10 cellular contexts compared by ENCODE assay signal in the genomic region with DNA sequence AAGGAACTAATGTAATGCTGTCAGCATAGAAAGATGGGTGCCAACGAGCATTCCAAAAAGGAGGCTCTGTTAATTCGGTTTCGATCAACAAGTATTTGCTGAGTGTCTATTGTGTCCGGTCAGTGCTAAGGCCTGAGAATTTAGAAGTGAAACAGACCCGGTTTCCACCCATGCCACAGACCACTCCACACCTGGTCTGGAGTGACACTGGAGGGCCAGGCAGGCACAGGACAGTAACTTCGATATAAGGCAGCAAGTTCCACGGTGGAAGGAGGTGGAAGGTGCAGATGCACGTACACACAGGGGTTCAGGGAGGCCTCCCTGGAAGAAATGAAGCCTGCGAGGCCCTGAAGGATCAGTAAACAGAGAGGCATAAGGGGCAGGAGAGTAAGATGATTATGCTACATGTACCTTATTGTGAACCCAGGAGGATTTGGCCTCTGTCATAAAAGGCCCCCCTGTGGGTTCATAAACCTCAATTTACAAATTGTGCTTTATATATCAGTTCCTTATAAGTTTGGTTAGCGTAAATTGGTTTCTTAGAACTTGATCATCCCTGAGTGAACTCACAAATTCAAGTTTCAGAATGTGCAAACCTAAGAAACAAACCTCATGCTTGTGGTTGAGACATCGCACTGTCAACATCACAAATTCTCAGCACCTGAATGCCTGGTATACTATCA. TPM values are rescaled to one million over a fixed set of nuclear protein-coding genes. Genes with fewer than 3 reads are reported as not detected.
DNase-seq lines count a peak whose midpoint lies in the region; ATAC-seq and TF ChIP-seq lines count a peak whose summit lies in the region.
"Had no signal": no experiment of that assay in that cellular context is flagged by ENCODE, and none has a peak within 500 bp of the region (broad histone marks: within the 10 kb centered on the region; RNA-seq: fewer than 3 reads in every experiment).

No MANE protein-coding gene starts in this region.

- no peaks in the 10 kb centered on the region for H3K27me3 Mint-ChIP-seq in activated CD4-positive, alpha-beta memory T cell treated with anti-CD3 and anti-CD28 coated beads, Interleukin-2, amount 10 ng/mL, durations not matched to agents 7 days and 5 days

- H3K4me3 ChIP-seq in skeletal muscle tissue (ENCODE audit: low read length in 3 of 3) (no peak overlapping the region), foreskin fibroblast (ENCODE audit: low read depth in 1 of 2, low read length in 2 of 2) (no peak overlapping the region)

- TF ChIP-seq CTCF in foreskin fibroblast (IDR thresholded peaks at IDR 0.05; ENCODE audit: low read depth, low read length): no peak

- peaks cover 82% of the 10 kb centered on the region for H3K36me3 Mint-ChIP-seq in activated CD4-positive, alpha-beta memory T cell treated with anti-CD3 and anti-CD28 coated beads, Interleukin-2, amount 10 ng/mL, durations not matched to agents 7 days and 5 days (ENCODE audit: low read depth)

- no peaks in the 10 kb centered on the region for H3K27me3 ChIP-seq in skeletal muscle tissue (ENCODE audit: control insufficient read depth in 3 of 3, insufficient read depth in 3 of 3, low read length in 3 of 3)

- ATAC-seq in GM19035 (IDR thresholded peaks at IDR 0.05; ENCODE audit: unreplicated experiment): peak; percentile 73
- ATAC-seq in HG02623 (IDR thresholded peaks at IDR 0.05; ENCODE audit: unreplicated experiment): peak; percentile 58

- CTCF ChIA-PET in activated CD4-positive, alpha-beta memory T cell treated with anti-CD3 and anti-CD28 coated beads, Interleukin-2, amount 10 ng/mL, durations not matched to agents 7 days and 5 days (lab: Charles Lee): interaction anchor here (1.4 kb wide), 1 partner anchor 196 kb away, joined by 3 read pairs; no protein-coding TSS in a partner anchor

- POLR2A ChIA-PET in activated CD4-positive, alpha-beta memory T cell treated with anti-CD3 and anti-CD28 coated beads, Interleukin-2, amount 10 ng/mL, durations not matched to agents 7 days and 5 days (lab: Charles Lee): interaction anchor here (0.6 to 2.4 kb wide), 4 partner anchors 9 to 198 kb away, joined by 3 to 18 read pairs (median 7); partner anchors contain the start of genes SELPLG and SSH1

- H3K4me3 Mint-ChIP-seq in activated CD4-positive, alpha-beta memory T cell treated with anti-CD3 and anti-CD28 coated beads, Interleukin-2, amount 10 ng/mL, durations not matched to agents 7 days and 5 days: no peak overlapping the region

- peak; percentile 26 for DNase-seq in activated CD4-positive, alpha-beta memory T cell treated with anti-CD3 and anti-CD28 coated beads, Interleukin-2, amount 10 ng/mL, durations not matched to agents 7 days and 5 days
- no peak for DNase-seq in NCI-H146 treated with DMSO at 0.1 percent for 48 hours (lab: John Stamatoyannopoulos, UW; ENCODE audit: unreplicated experiment)
- no peak for DNase-seq in midbrain (lab: John Stamatoyannopoulos, UW)
- no peak for DNase-seq in foreskin fibroblast
- no peak for DNase-seq in substantia nigra (lab: John Stamatoyannopoulos, UW)
- DNase-seq: activated CD4-positive, CD25-positive, alpha-beta regulatory T cell treated with anti-CD3 and anti-CD28 coated beads, Interleukin-2, amount 50 U/mL, for 72 hours had no signal

- H3K4me1 Mint-ChIP-seq in activated CD4-positive, alpha-beta memory T cell treated with anti-CD3 and anti-CD28 coated beads, Interleukin-2, amount 10 ng/mL, durations not matched to agents 7 days and 5 days: peaks cover 85% of the 10 kb centered on the region

- peak overlapping the region; percentile 88 for H3K27ac Mint-ChIP-seq in activated CD4-positive, alpha-beta memory T cell treated with anti-CD3 and anti-CD28 coated beads, Interleukin-2, amount 10 ng/mL, durations not matched to agents 7 days and 5 days

- H3K27ac ChIP-seq in skeletal muscle tissue (ENCODE audit: low read depth, low read length) (peak overlapping the region; percentile 90), substantia nigra (ENCODE audit: low read depth, low read length, poor library complexity, severe bottlenecking) (no peak overlapping the region)
- H3K27ac ChIP-seq: parathyroid adenoma had no signal

- peaks cover 18 to 22% (median 22%) of the 10 kb centered on the region in 3 donors for H3K36me3 ChIP-seq in skeletal muscle tissue (ENCODE audit: control insufficient read depth in 3 of 3, insufficient read depth in 3 of 3, low read length in 3 of 3)

- H3K4me1 ChIP-seq in skeletal muscle tissue (ENCODE audit: control insufficient read depth in 3 of 3, insufficient read depth in 3 of 3, low read length in 3 of 3): peaks cover 55 to 76% (median 65%) of the 10 kb centered on the region in 3 donors

- no peak overlapping the region for H3K9ac ChIP-seq in skeletal muscle tissue (ENCODE audit: low read depth in 1 of 3, low read length in 3 of 3)
- H3K9ac ChIP-seq: parathyroid adenoma had no signal

- H3K9me3 Mint-ChIP-seq in activated CD4-positive, alpha-beta memory T cell treated with anti-CD3 and anti-CD28 coated beads, Interleukin-2, amount 10 ng/mL, durations not matched to agents 7 days and 5 days: peaks cover 2% of the 10 kb centered on the region

- H3K9me3 ChIP-seq in skeletal muscle tissue (ENCODE audit: control insufficient read depth in 3 of 3, low read length in 3 of 3): no peaks in the 10 kb centered on the region

RNA-seq across cellular contexts. Expression of gene SSH1, which starts 25.9 kb away (rescaled TPM):
- 10 to 100 TPM; 56.7 to 57.4 TPM for total RNA-seq in activated CD4-positive, alpha-beta memory T cell treated with anti-CD3 and anti-CD28 coated beads, Interleukin-2, amount 10 ng/mL, durations not matched to agents 7 days and 5 days
- 11.0 TPM for total RNA-seq in skeletal muscle tissue

RNA-seq across cellular contexts. Expression of gene DAO, which starts 48.4 kb away (rescaled TPM):
- not detected for total RNA-seq in activated CD4-positive, alpha-beta memory T cell treated with anti-CD3 and anti-CD28 coated beads, Interleukin-2, amount 10 ng/mL, durations not matched to agents 7 days and 5 days
- not detected for total RNA-seq in skeletal muscle tissue
